ENCODE assay signal across 19 cellular contexts in the genomic region with DNA sequence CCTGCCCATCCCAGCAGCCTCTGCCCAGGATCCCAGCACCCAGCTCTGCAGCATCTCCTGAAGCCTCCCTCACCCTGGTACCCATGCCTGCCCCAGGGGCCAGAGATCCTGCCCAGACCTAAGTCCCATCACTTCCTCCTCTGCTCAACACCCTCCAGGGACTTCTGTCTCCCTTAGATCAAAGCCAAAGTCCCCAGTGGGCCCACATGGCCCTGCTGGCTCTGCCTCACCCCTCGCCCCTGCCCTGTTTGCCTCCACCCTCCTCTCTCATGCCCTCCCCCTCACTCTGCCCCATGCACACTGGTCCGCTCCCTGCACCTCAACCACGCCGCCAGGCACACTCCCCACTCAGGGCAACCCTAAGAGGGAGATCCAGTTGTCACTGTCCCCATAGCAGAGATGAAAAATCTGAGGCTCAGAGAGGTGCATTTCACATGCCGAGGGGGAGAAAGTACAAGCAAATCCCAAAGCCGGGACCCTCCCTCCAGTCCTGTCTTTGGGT.
DNase-seq lines count a peak whose midpoint lies in the region; ATAC-seq and TF ChIP-seq lines count a peak whose summit lies in the region.
"Had no signal": no experiment of that assay in that cellular context is flagged by ENCODE, and none has a peak within 500 bp of the region (broad histone marks: within the 10 kb centered on the region; RNA-seq: fewer than 3 reads in every experiment).

No MANE protein-coding gene starts in this region.

- ATAC-seq in HG03460 (IDR thresholded peaks at IDR 0.05; ENCODE audit: unreplicated experiment) (no peak), HG02763 (IDR thresholded peaks at IDR 0.05; ENCODE audit: unreplicated experiment) (no peak), HG03354 (IDR thresholded peaks at IDR 0.05; ENCODE audit: poor library complexity, severe bottlenecking, unreplicated experiment) (no peak)
- ATAC-seq: CD8-positive, alpha-beta T cell; Panc1; SK-N-SH treated with all-trans-retinoic acid at 6 μM for 48 hours had no signal

- peaks cover 10 to 20% (median 19%) of the 10 kb centered on the region in 3 donors for H3K27me3 Mint-ChIP-seq in CD14-positive monocyte (ENCODE audit: low read depth in 3 of 3)

- intact Hi-C loops in CD14-positive monocyte (cut with micrococcal nuclease) (no loop called here), posterior vena cava (cut with DNase I) (no loop called here)

- H3K9ac ChIP-seq in BLaER1 = peak overlapping the region; percentile 58; the same call in 1 of the 2 replicates
- H3K9ac ChIP-seq in adipocyte (ENCODE audit: low read length) = peak overlapping the region; percentile 46

- peak overlapping the region; percentile 47 for H3K4me3 ChIP-seq in BLaER1
- peak overlapping the region; percentile 59 for H3K4me3 ChIP-seq in adipocyte (ENCODE audit: low read length)

- peaks cover 16% of the 10 kb centered on the region; the same call in 1 of the 2 replicates for H4K20me1 ChIP-seq in BLaER1

- TF ChIP-seq CTCF in CD14-positive monocyte (IDR thresholded peaks at IDR 0.05) (no peak), GM13977 (IDR thresholded peaks at IDR 0.05; ENCODE audit: extremely low read depth, insufficient read depth, missing control alignments) (no peak)

- H3K36me3 Mint-ChIP-seq in CD14-positive monocyte = no peaks in the 10 kb centered on the region
- H3K36me3 Mint-ChIP-seq: CD8-positive, alpha-beta T cell; IgD-negative memory B cell had no signal

- H3K36me3 ChIP-seq in BLaER1 (no peaks in the 10 kb centered on the region), adipocyte (ENCODE audit: control insufficient read depth, insufficient read depth, low read length, severe bottlenecking) (no peaks in the 10 kb centered on the region)

- peak overlapping the region; percentile 83 for H3K4me2 ChIP-seq in BLaER1

- DNase-seq in CD14-positive monocyte (ENCODE audit: low spot score) (peak; percentile 3), adipocyte (ENCODE audit: low read depth) (no peak), posterior vena cava (ENCODE audit: low spot score) (peak; percentile 58), GM13977 (ENCODE audit: low spot score) (no peak)
- DNase-seq: CD8-positive, alpha-beta T cell; HFFc6; NCI-H1694; NCI-H2081; NCI-H2171; NCI-H345; NCI-H524; NCI-H774 had no signal

- peaks cover 13% of the 10 kb centered on the region for H3K9me3 ChIP-seq in BLaER1
- H3K9me3 ChIP-seq in adipocyte (ENCODE audit: control insufficient read depth, low read length) = peaks cover 29% of the 10 kb centered on the region

- H3K4me1 ChIP-seq in BLaER1 (peaks cover 81% of the 10 kb centered on the region), adipocyte (ENCODE audit: control insufficient read depth, insufficient read depth, low read length) (peaks cover 38% of the 10 kb centered on the region)

- peak overlapping the region; percentile 77 for H3K27ac ChIP-seq in BLaER1

- H3K27me3 ChIP-seq in BLaER1 = no peaks in the 10 kb centered on the region
- H3K27me3 ChIP-seq in adipocyte (replicated peaks; ENCODE audit: control insufficient read depth, insufficient read depth, low read length) = peaks cover 26% of the 10 kb centered on the region

- in situ Hi-C loops in GM13977 (cut with MboI; ENCODE audit: low pct_unique_long_range_greater_than_20kb, low sequenced_read_pairs, unreplicated experiment) = no loop called here

- H3K4me1 Mint-ChIP-seq in CD14-positive monocyte = no peaks in the 10 kb centered on the region

- H3K4me3 Mint-ChIP-seq in CD14-positive monocyte = no peak overlapping the region
- H3K4me3 Mint-ChIP-seq: CD8-positive, alpha-beta T cell; HFFc6; IgD-negative memory B cell had no signal

- H3K9me3 Mint-ChIP-seq in CD14-positive monocyte = peaks cover 0 to 4% (median 0%) of the 10 kb centered on the region in 7 donors
- H3K9me3 Mint-ChIP-seq: CD8-positive, alpha-beta T cell; IgD-negative memory B cell had no signal

- H3K27ac Mint-ChIP-seq in CD14-positive monocyte = no peak overlapping the region
- H3K27ac Mint-ChIP-seq: CD8-positive, alpha-beta T cell; HFFc6; IgD-negative memory B cell had no signal

Comparison
In these comparisons a context has a peak if more than half of its experiments do, and no peak if none do; other contexts are left out.
1. DNase-seq: peak in CD14-positive monocyte (single experiment) and posterior vena cava (single experiment); none in adipocyte (single experiment) and GM13977 (single experiment).